ENCODE assay signal across 24 cellular contexts in the genomic region with DNA sequence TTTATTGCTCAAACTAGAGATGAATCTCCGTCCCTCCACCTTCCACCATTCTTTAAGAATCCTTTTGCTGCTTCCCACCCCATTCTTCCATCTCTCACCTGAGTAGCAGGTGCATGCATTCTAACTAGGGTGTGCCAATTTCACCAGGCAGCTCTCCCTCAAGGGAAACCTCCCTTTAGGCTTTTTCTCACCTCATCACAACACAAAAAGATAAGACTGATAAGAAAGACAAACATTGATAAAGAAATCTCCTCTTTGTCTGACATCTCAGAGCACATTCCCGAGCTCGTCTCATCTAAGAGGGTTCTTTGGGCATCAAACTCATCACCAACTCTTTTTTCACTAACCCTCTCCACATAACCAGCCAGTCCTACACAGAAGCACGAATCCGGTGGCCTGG. TPM values are rescaled to one million over a fixed set of nuclear protein-coding genes. Genes with fewer than 3 reads are reported as not detected.
DNase-seq lines count a peak whose midpoint lies in the region; ATAC-seq, FAIRE-seq and TF ChIP-seq lines count a peak whose summit lies in the region.
"Had no signal": no experiment of that assay in that cellular context is flagged by ENCODE, and none has a peak within 500 bp of the region (broad histone marks: within the 10 kb centered on the region; RNA-seq: fewer than 3 reads in every experiment).

No MANE protein-coding gene starts in this region.

- H3K27me3 Mint-ChIP-seq in activated naive CD4-positive, alpha-beta T cell treated with anti-CD3 and anti-CD28 coated beads for 36 hours (ENCODE audit: low read depth), result peaks cover 21% of the 10 kb centered on the region
- H3K27me3 Mint-ChIP-seq in HFFc6 (ENCODE audit: insufficient read depth), result 0 out of 2 replicates have a peak, but pooled peaks cover 2% of the 10 kb centered on the region
- H3K27me3 Mint-ChIP-seq in stimulated activated memory B cell treated with anti-CD40 and anti-IgM and Interleukin-4, amounts not matched to agents 10 μg/mL and 1 μg/mL and 100 μg/mL, for 72 hours, result no peaks in the 10 kb centered on the region
- H3K27me3 Mint-ChIP-seq: brain had no signal

- no peaks in the 10 kb centered on the region for H3K9me3 ChIP-seq in GM12878 (replicated peaks; ENCODE audit: control insufficient read depth, insufficient read depth, low read length)
- H3K9me3 ChIP-seq: heart right ventricle, suprapubic skin, uterus had no signal

- no peaks in the 10 kb centered on the region for H3K36me3 ChIP-seq in GM12878 (ENCODE audit: control insufficient read depth in 2 of 2, insufficient read depth in 2 of 2, low read length in 1 of 2)
- H3K36me3 ChIP-seq: heart right ventricle, suprapubic skin, uterus had no signal

- no peak for FAIRE-seq in GM12878 (lab: Jason Lieb, UNC)

- in situ Hi-C loops in GM12878 (cut with MboI), result no loop called here

- POLR2A ChIA-PET in GM12878 (lab: Charles Lee), result interaction anchor here (0.8 to 3.4 kb wide), 9 partner anchors 20 to 78 kb away, joined by 3 to 22 read pairs (median 5); a partner anchor contains a TSS

- no peak overlapping the region for H3K4me2 ChIP-seq in GM12878 (ENCODE audit: control insufficient read depth, insufficient read depth)

- SMC1A ChIA-PET in GM12878 (lab: Charles Lee; ENCODE audit: uncharacterized antibody, unreplicated experiment), result interaction anchor here (1.2 to 14.6 kb wide), 10 partner anchors 9 to 146 kb away, joined by 3 to 283 read pairs (median 28); a partner anchor contains a TSS

- TF ChIP-seq EP300 in GM12878 (IDR thresholded peaks at IDR 0.05; ENCODE audit: borderline replicate concordance in 1 of 2, control insufficient read depth in 1 of 2, low read depth in 2 of 2, low read length in 2 of 2), result no peak

- no peak for TF ChIP-seq POLR2A in GM12878 (IDR thresholded peaks at IDR 0.05; ENCODE audit: low read depth, low read length)

- no peak for TF ChIP-seq CTCF in HFFc6 (IDR thresholded peaks at IDR 0.05)
- no peak for TF ChIP-seq CTCF in GM12878 (IDR thresholded peaks at IDR 0.05 in 2 of 3, conservative IDR thresholded peaks at IDR 0.05 in 1 of 3; ENCODE audit: control insufficient read depth in 2 of 3, extremely low read depth in 1 of 3, insufficient read depth in 1 of 3, low read depth in 3 of 3, low read length in 3 of 3)

- no peaks in the 10 kb centered on the region for H4K20me1 ChIP-seq in GM12878 (ENCODE audit: control insufficient read depth, insufficient read depth)

- H3K4me1 Mint-ChIP-seq in activated naive CD4-positive, alpha-beta T cell treated with anti-CD3 and anti-CD28 coated beads for 36 hours (ENCODE audit: low read depth), result peaks cover 85% of the 10 kb centered on the region
- H3K4me1 Mint-ChIP-seq in HFFc6 (ENCODE audit: low read depth), result peaks cover 95% of the 10 kb centered on the region
- H3K4me1 Mint-ChIP-seq in stimulated activated memory B cell treated with anti-CD40 and anti-IgM and Interleukin-4, amounts not matched to agents 10 μg/mL and 1 μg/mL and 100 μg/mL, for 72 hours, result peaks cover 81% of the 10 kb centered on the region

- peaks cover 85% of the 10 kb centered on the region for H3K4me1 ChIP-seq in GM12878 (ENCODE audit: control insufficient read depth, insufficient read depth, low read length)

- ATAC-seq in activated naive CD4-positive, alpha-beta T cell treated with anti-CD3 and anti-CD28 coated beads, Interleukin-2, amount 50 U/mL, for 72 hours, result no peak
- ATAC-seq in GM12878 (no peak), Right ventricle myocardium inferior (no peak)
- no peak for ATAC-seq in stimulated activated memory B cell treated with anti-CD40 and anti-IgM and Interleukin-4, amounts not matched to agents 10 μg/mL and 1 μg/mL and 100 μg/mL, for 72 hours
- ATAC-seq: heart right ventricle had no signal

- H3K79me2 ChIP-seq in GM12878 (ENCODE audit: control insufficient read depth, insufficient read depth, low read length), result peaks cover 77% of the 10 kb centered on the region

- no peak overlapping the region for H3K4me3 ChIP-seq in GM12878
- H3K4me3 ChIP-seq: heart right ventricle, suprapubic skin, uterus had no signal

- no peaks in the 10 kb centered on the region for H3K27me3 ChIP-seq in GM12878 (replicated peaks in 1 of 2; ENCODE audit: control insufficient read depth in 2 of 2, insufficient read depth in 2 of 2, low read length in 1 of 2)
- H3K27me3 ChIP-seq: heart right ventricle, suprapubic skin, uterus had no signal

- RAD21 ChIA-PET in GM12878 (lab: Charles Lee; ENCODE audit: unreplicated experiment), result interaction anchor here (4.2 to 9.7 kb wide), 4 partner anchors 19 to 77 kb away, joined by 26 to 146 read pairs (median 92); a partner anchor contains a TSS

- WGBS in GM12878 (ENCODE audit: insufficient coverage, insufficient replicate concordance, low lambda C conversion rate, missing lambda C conversion rate), result 79% methylated on average over 5 of the region's 5 CpGs

- H3K36me3 Mint-ChIP-seq in activated naive CD4-positive, alpha-beta T cell treated with anti-CD3 and anti-CD28 coated beads for 36 hours (ENCODE audit: low read depth), result peaks cover 7% of the 10 kb centered on the region
- peaks cover 13 to 18% of the 10 kb centered on the region in 2 donors for H3K36me3 Mint-ChIP-seq in activated naive CD4-positive, alpha-beta T cell treated with anti-CD3 and anti-CD28 coated beads, Interleukin-2, amount 50 U/mL, for 72 hours
- peaks cover 31% of the 10 kb centered on the region for H3K36me3 Mint-ChIP-seq in HFFc6 (ENCODE audit: low read depth)
- peaks cover 18% of the 10 kb centered on the region for H3K36me3 Mint-ChIP-seq in stimulated activated memory B cell treated with anti-CD40 and anti-IgM and Interleukin-4, amounts not matched to agents 10 μg/mL and 1 μg/mL and 100 μg/mL, for 72 hours
- H3K36me3 Mint-ChIP-seq: naive B cell had no signal

- intact Hi-C loops in activated naive CD4-positive, alpha-beta T cell treated with anti-CD3 and anti-CD28 coated beads for 36 hours (cut with micrococcal nuclease), result loop anchor here (1.0 to 10.0 kb wide), 4 partner anchors 8 to 1410 kb away; a partner anchor contains a TSS
- intact Hi-C loops in GM12878 (cut with micrococcal nuclease; ENCODE audit: unreplicated experiment) (no loop called here), Right ventricle myocardium inferior (cut with DNase I) (no loop called here)

- TF ChIP-seq RAD21 in GM12878 (IDR thresholded peaks at IDR 0.05; ENCODE audit: insufficient read depth, low read depth, low read length), result no peak

- peak overlapping the region; percentile 22; the same call in 1 of the 2 replicates for H3K27ac ChIP-seq in GM12878 (ENCODE audit: control insufficient read depth, insufficient read depth)
- H3K27ac ChIP-seq: RWPE1, suprapubic skin, uterus had no signal

- DNase-seq in activated naive CD4-positive, alpha-beta T cell treated with anti-CD3 and anti-CD28 coated beads for 36 hours, result no peak
- no peak for DNase-seq in activated naive CD4-positive, alpha-beta T cell treated with anti-CD3 and anti-CD28 coated beads, Interleukin-2, amount 50 U/mL, for 72 hours (ENCODE audit: low spot score in 2 of 2)
- no peak for DNase-seq in HFFc6
- DNase-seq in GM12878 (ENCODE audit: low read depth, low spot score), result no peak
- no peak for DNase-seq in SHP77 (lab: John Stamatoyannopoulos, UW)
- DNase-seq in stimulated activated naive CD4-positive, alpha-beta T cell (lab: John Stamatoyannopoulos, UW), result no peak
- no peak for DNase-seq in Right ventricle myocardium inferior (ENCODE audit: missing footprints)
- DNase-seq: activated B cell treated with CpG ODN at 0.5 μM for 24 hours; C1 segment of cervical spinal cord; DMS 273 treated with DMSO at 0.1 percent for 48 hours; effector CD8-positive, alpha-beta T cell; erythroblast; foreskin fibroblast; heart right ventricle; naive B cell; NCI-H1048; NCI-H1930; NCI-H69; occipital lobe; uterus had no signal

- no peak overlapping the region for H3K9ac ChIP-seq in GM12878 (ENCODE audit: control insufficient read depth, insufficient read depth, low read length)

- CTCF ChIA-PET in activated naive CD4-positive, alpha-beta T cell treated with anti-CD3 and anti-CD28 coated beads for 36 hours (lab: Charles Lee), result interaction anchor here (1.2 kb wide), 1 partner anchor 77 kb away, joined by 3 read pairs; no protein-coding TSS in a partner anchor
- CTCF ChIA-PET in GM12878 (lab: Yijun Ruan, JAX), result interaction anchor here (1.6 to 14.6 kb wide), 3 partner anchors 12 to 45 kb away, joined by 3 to 148 read pairs (median 27); a partner anchor contains a TSS

- no peaks in the 10 kb centered on the region for H3K9me3 Mint-ChIP-seq in activated naive CD4-positive, alpha-beta T cell treated with anti-CD3 and anti-CD28 coated beads for 36 hours
- peaks cover 3 to 10% of the 10 kb centered on the region in 2 donors for H3K9me3 Mint-ChIP-seq in activated naive CD4-positive, alpha-beta T cell treated with anti-CD3 and anti-CD28 coated beads, Interleukin-2, amount 50 U/mL, for 72 hours
- H3K9me3 Mint-ChIP-seq in HFFc6, result no peaks in the 10 kb centered on the region
- no peaks in the 10 kb centered on the region for H3K9me3 Mint-ChIP-seq in stimulated activated memory B cell treated with anti-CD40 and anti-IgM and Interleukin-4, amounts not matched to agents 10 μg/mL and 1 μg/mL and 100 μg/mL, for 72 hours
- H3K9me3 Mint-ChIP-seq: activated B cell treated with CpG ODN at 0.5 μM for 24 hours, brain had no signal

- H3K27ac Mint-ChIP-seq in activated naive CD4-positive, alpha-beta T cell treated with anti-CD3 and anti-CD28 coated beads for 36 hours, result peak overlapping the region; percentile 10
- peak overlapping the region in 1 of 2 donors; percentile 35 for H3K27ac Mint-ChIP-seq in activated naive CD4-positive, alpha-beta T cell treated with anti-CD3 and anti-CD28 coated beads, Interleukin-2, amount 50 U/mL, for 72 hours
- H3K27ac Mint-ChIP-seq in HFFc6, result peak overlapping the region; percentile 50
- peak overlapping the region; percentile 78 for H3K27ac Mint-ChIP-seq in stimulated activated memory B cell treated with anti-CD40 and anti-IgM and Interleukin-4, amounts not matched to agents 10 μg/mL and 1 μg/mL and 100 μg/mL, for 72 hours
- H3K27ac Mint-ChIP-seq: activated B cell treated with CpG ODN at 0.5 μM for 24 hours, brain had no signal

- H3K4me3 Mint-ChIP-seq in activated naive CD4-positive, alpha-beta T cell treated with anti-CD3 and anti-CD28 coated beads for 36 hours, result no peak overlapping the region
- no peak overlapping the region for H3K4me3 Mint-ChIP-seq in HFFc6
- H3K4me3 Mint-ChIP-seq in stimulated activated memory B cell treated with anti-CD40 and anti-IgM and Interleukin-4, amounts not matched to agents 10 μg/mL and 1 μg/mL and 100 μg/mL, for 72 hours, result no peak overlapping the region
- H3K4me3 Mint-ChIP-seq: activated B cell treated with CpG ODN at 0.5 μM for 24 hours, brain had no signal

- BruUV-seq in GM12878 (replicated peaks; lab: Mats Ljungman, UMichigan), result no TSS peak

- no peak overlapping the region for H2AFZ ChIP-seq in GM12878 (ENCODE audit: control insufficient read depth, low read depth, low read length)

RNA-seq across cellular contexts. Expression of a gene that starts 23.0 kb away (rescaled TPM):
- total RNA-seq in activated naive CD4-positive, alpha-beta T cell treated with anti-CD3 and anti-CD28 coated beads for 36 hours, result 1 to 10 TPM; 6.4 to 6.5 TPM
- total RNA-seq in activated naive CD4-positive, alpha-beta T cell treated with anti-CD3 and anti-CD28 coated beads, Interleukin-2, amount 50 U/mL, for 72 hours, result 1 to 10 TPM; 1.5 to 3.7 TPM
- total RNA-seq in HFFc6 (2021; fragmentation: NEBNext Ultra II Directional; extraction: Animal tissue kit (Norgen Biotek cat#: 25700)), result 10 to 100 TPM; 17.2 to 20.9 (median 19.5) TPM
- 21.2 and 21.5 TPM in 2 replicates for total RNA-seq in GM12878 (2013; cell fraction: nucleolus; rRNA removed)
- total RNA-seq in GM12878 (2014; rRNA removed) (19.6 and 21.5 TPM in 2 replicates), GM12878 (2014; rRNA removed; fragmentation: Illumina TruSeq; extraction: Trizol) (15.3 and 16.0 TPM in 2 replicates), GM12878 (2021) (16.1 and 16.6 TPM in 2 replicates), Right ventricle myocardium inferior (2.1 TPM)
- 5.7 TPM for polyA plus RNA-seq in GM12878 (2011; ENCODE audit: low read depth)
- polyA plus RNA-seq in GM12878 (2011; rRNA removed) (11.0 and 11.6 TPM in 2 replicates), GM12878 (2014; fragmentation: Illumina TruSeq; extraction: Trizol) (12.1 and 12.7 TPM in 2 replicates), GM12878 (2014; fragmentation: Nextera tagmentation; extraction: Ambion mirVana) (10 to 100 TPM in 1 of 2 experiments, 1 to 10 TPM in 1; 7.9 to 21.2 TPM), GM12878 (2014; rRNA removed) (8.7 and 9.0 TPM in 2 replicates), GM12878 (2016; fragmentation: Nextera tagmentation; extraction: Ambion mirVana) (10 to 100 TPM; 15.4 to 15.9 TPM)
- 8.3 and 9.8 TPM in 2 replicates for polyA plus RNA-seq in GM12878 (2011; cell fraction: cytosol; rRNA removed)
- 6.7 and 6.8 TPM in 2 replicates for polyA plus RNA-seq in GM12878 (2011; cell fraction: nucleus; rRNA removed)
- polyA plus RNA-seq in GM12878 (2012), result 7.1 and 8.3 TPM in 2 replicates
- 19.7 and 20.8 TPM in 2 replicates for polyA minus RNA-seq in GM12878 (2011; rRNA and poly(A)+ RNA removed)
- polyA minus RNA-seq in GM12878 (2011; cell fraction: cytosol; rRNA and poly(A)+ RNA removed), result 4.5 and 6.0 TPM in 2 replicates
- polyA minus RNA-seq in GM12878 (2011; cell fraction: nucleus; rRNA and poly(A)+ RNA removed), result 7.9 and 11.9 TPM in 2 replicates
